ENCODE assay signal across 1 cellular context in the genomic region with DNA sequence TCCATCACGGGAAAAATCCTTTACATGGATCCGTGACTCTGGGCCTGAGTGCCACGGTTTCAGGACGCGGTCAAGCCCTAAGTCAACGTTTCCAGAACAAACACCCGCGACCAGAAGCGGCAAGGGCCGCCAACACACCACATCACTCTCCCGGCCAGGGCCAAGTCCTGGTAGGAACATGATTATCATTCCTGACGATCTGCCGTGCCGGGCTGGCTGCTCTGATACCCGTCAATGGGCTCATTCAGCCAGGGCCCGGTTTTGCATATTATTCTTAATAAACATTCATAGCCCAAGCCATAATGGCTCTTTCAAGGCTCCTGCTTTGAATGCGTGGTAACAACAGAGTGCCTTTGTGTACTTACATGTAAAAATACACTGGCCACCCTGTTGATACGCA.
TF ChIP-seq lines count a peak whose summit lies in the region.

No MANE protein-coding gene starts in this region.

TF ChIP-seq in HepG2, 621 proteins besides CTCF, POLR2A, EP300 and RAD21:
- TF ChIP-seq, protein P1, sequence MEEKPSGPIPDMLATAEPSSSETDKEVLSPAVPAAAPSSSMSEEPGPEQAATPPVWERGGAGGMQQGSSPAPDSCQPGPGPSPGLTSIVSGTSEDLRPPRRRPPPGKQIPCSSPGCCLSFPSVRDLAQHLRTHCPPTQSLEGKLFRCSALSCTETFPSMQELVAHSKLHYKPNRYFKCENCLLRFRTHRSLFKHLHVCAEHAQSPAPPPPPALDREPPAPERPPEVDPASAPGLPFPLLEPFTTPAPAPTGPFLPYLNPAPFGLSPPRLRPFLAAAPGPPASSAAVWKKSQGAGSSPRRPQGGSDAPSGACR (CRISPR knock-in tag; IDR thresholded peaks at IDR 0.05): no peak
- TF ChIP-seq ZNF10 (CRISPR knock-in tag; IDR thresholded peaks at IDR 0.05; ENCODE audit: borderline replicate concordance, low read depth): no peak
- TF ChIP-seq, protein P2, sequence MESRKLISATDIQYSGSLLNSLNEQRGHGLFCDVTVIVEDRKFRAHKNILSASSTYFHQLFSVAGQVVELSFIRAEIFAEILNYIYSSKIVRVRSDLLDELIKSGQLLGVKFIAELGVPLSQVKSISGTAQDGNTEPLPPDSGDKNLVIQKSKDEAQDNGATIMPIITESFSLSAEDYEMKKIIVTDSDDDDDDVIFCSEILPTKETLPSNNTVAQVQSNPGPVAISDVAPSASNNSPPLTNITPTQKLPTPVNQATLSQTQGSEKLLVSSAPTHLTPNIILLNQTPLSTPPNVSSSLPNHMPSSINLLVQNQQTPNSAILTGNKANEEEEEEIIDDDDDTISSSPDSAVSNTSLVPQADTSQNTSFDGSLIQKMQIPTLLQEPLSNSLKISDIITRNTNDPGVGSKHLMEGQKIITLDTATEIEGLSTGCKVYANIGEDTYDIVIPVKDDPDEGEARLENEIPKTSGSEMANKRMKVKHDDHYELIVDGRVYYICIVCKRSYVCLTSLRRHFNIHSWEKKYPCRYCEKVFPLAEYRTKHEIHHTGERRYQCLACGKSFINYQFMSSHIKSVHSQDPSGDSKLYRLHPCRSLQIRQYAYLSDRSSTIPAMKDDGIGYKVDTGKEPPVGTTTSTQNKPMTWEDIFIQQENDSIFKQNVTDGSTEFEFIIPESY (CRISPR knock-in tag; IDR thresholded peaks at IDR 0.05): peak; percentile 85
- TF ChIP-seq TEAD3 (CRISPR knock-in tag; optimal IDR thresholded peaks at IDR 0.05; ENCODE audit: borderline replicate concordance): no peak
- no peak for TF ChIP-seq MED1 (CRISPR knock-in tag; IDR thresholded peaks at IDR 0.05)
- TF ChIP-seq ZNF335 (CRISPR knock-in tag; IDR thresholded peaks at IDR 0.05): no peak
TF ChIP-seq in HepG2: peak in this region for 1.
